In the genomic region with DNA sequence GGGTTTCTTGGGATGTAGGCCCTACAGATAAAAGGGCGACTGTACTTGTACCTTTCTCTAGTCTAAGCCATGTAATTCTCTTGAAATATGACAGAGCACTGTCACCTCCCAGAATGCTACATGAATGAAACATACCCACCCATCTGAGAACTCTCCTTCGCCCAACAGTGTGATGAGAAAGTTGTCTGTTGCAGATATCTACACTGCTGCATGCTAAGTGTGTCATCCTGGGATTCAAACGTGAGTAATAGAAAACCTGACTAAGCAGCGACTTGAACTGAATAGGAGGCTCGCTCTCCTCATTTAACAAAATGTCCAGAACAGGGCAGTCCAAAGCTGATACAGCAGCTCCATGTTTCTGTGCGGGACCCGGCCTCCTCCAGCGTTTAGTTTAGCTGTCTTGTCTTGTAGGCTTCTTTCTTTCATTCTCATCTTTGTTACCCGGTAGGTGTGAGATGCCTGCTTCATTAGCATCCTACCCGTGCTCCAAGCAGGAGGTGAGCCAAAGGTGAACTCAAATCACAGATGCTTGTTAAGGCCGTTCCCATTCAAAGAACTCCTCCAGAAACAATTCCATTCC, we compare ENCODE assay signal across 13 cellular contexts.
DNase-seq lines count a peak whose midpoint lies in the region; ATAC-seq and TF ChIP-seq lines count a peak whose summit lies in the region.
"Had no signal": no experiment of that assay in that cellular context is flagged by ENCODE, and none has a peak within 500 bp of the region (broad histone marks: within the 10 kb centered on the region; RNA-seq: fewer than 3 reads in every experiment).

No MANE protein-coding gene starts in this region.

- DNase-seq in mammary epithelial cell (peak; percentile 39), breast epithelium (ENCODE audit: low spot score in 2 of 2) (no peak), fibroblast of lung (ENCODE audit: low read depth in 2 of 2) (peak; percentile 30 to 77), AML-193 (lab: John Stamatoyannopoulos, UW) (no peak), OCI-M1 (lab: John Stamatoyannopoulos, UW) (no peak)
- DNase-seq: DMS153, foreskin fibroblast, naive B cell, NCI-H510A had no signal

- ATAC-seq in SK-N-SH treated with all-trans-retinoic acid at 6 μM for 48 hours (0 out of 3 replicates have a peak, but pooled peaks have one; percentile 9), HG03571 (IDR thresholded peaks at IDR 0.05; ENCODE audit: unreplicated experiment) (no peak), GM19351 (IDR thresholded peaks at IDR 0.05; ENCODE audit: unreplicated experiment) (no peak)

- TF ChIP-seq POLR2A in breast epithelium (IDR thresholded peaks at IDR 0.05) = no peak

- H3K79me2 ChIP-seq in mammary epithelial cell (ENCODE audit: insufficient read depth, low read length) (no peaks in the 10 kb centered on the region), fibroblast of lung (ENCODE audit: control insufficient read depth, insufficient read depth, low read length) (peaks cover 28% of the 10 kb centered on the region)

- CTCF ChIA-PET in mammary epithelial cell (lab: Charles Lee; ENCODE audit: low non-redundant PET) = no interaction called here

- in situ Hi-C loops in mammary epithelial cell (cut with MboI; ENCODE audit: low sequenced_read_pairs in 2 of 2) = no loop called here

- dilution Hi-C loops in mammary epithelial cell (cut with HindIII; ENCODE audit: low sequenced_read_pairs) = no loop called here

- no peaks in the 10 kb centered on the region for H3K36me3 ChIP-seq in mammary epithelial cell (ENCODE audit: insufficient read depth, low read length)
- no peaks in the 10 kb centered on the region for H3K36me3 ChIP-seq in breast epithelium
- no peaks in the 10 kb centered on the region for H3K36me3 ChIP-seq in fibroblast of lung (ENCODE audit: control insufficient read depth, insufficient read depth, low read length)
- H3K36me3 ChIP-seq: prostate gland had no signal

- H2AFZ ChIP-seq in mammary epithelial cell (ENCODE audit: low read depth, low read length) (no peak overlapping the region), fibroblast of lung (ENCODE audit: low read length) (no peak overlapping the region)

- H4K20me1 ChIP-seq in mammary epithelial cell (ENCODE audit: insufficient read depth, low read length) = no peaks in the 10 kb centered on the region
- H4K20me1 ChIP-seq in fibroblast of lung (ENCODE audit: control insufficient read depth, extremely low read depth, insufficient read depth, low read length) = no peaks in the 10 kb centered on the region

- H3K4me1 ChIP-seq in mammary epithelial cell (ENCODE audit: insufficient read depth, low read length) (peaks cover 23% of the 10 kb centered on the region), breast epithelium (no peaks in the 10 kb centered on the region), fibroblast of lung (ENCODE audit: control insufficient read depth, extremely low read depth, insufficient read depth, low read length) (peaks cover 6% of the 10 kb centered on the region)

- 86% methylated on average over 11 of the region's 11 CpGs for WGBS in mammary epithelial cell (ENCODE audit: low coverage, missing lambda C conversion rate)

- no peak for TF ChIP-seq CTCF in mammary epithelial cell (conservative IDR thresholded peaks at IDR 0.05 in 1 of 2, IDR thresholded peaks at IDR 0.05 in 1 of 2; ENCODE audit: extremely low read depth in 1 of 2, insufficient read depth in 1 of 2, low read depth in 1 of 2, low read length in 2 of 2)
- TF ChIP-seq CTCF in breast epithelium (IDR thresholded peaks at IDR 0.05) = no peak
- no peak for TF ChIP-seq CTCF in fibroblast of lung (conservative IDR thresholded peaks at IDR 0.05 in 1 of 2, IDR thresholded peaks at IDR 0.05 in 1 of 2; ENCODE audit: low read depth in 1 of 2, low read length in 2 of 2)

- H3K27me3 ChIP-seq in mammary epithelial cell (ENCODE audit: insufficient read depth, low read length) (no peaks in the 10 kb centered on the region), breast epithelium (no peaks in the 10 kb centered on the region), fibroblast of lung (ENCODE audit: control insufficient read depth, insufficient read depth, low read length) (no peaks in the 10 kb centered on the region)

- H3K4me2 ChIP-seq in mammary epithelial cell (ENCODE audit: insufficient read depth, low read depth, low read length) = no peak overlapping the region
- no peak overlapping the region for H3K4me2 ChIP-seq in fibroblast of lung (ENCODE audit: extremely low read depth, insufficient read depth, low read length)

- H3K9me3 ChIP-seq in mammary epithelial cell (replicated peaks; ENCODE audit: insufficient read depth, low read length) (no peaks in the 10 kb centered on the region), breast epithelium (no peaks in the 10 kb centered on the region), fibroblast of lung (ENCODE audit: control insufficient read depth, insufficient read depth, low read depth, low read length) (no peaks in the 10 kb centered on the region)
- H3K9me3 ChIP-seq: prostate gland had no signal

- intact Hi-C loops in mammary epithelial cell (cut with micrococcal nuclease) (no loop called here), breast epithelium (cut with DNase I; ENCODE audit: low total_unique reads) (no loop called here)

- no peak overlapping the region for H3K27ac ChIP-seq in mammary epithelial cell (ENCODE audit: insufficient read depth, low read depth, low read length)
- no peak overlapping the region for H3K27ac ChIP-seq in breast epithelium
- no peak overlapping the region for H3K27ac ChIP-seq in fibroblast of lung (ENCODE audit: insufficient read depth, low read length)
- H3K27ac ChIP-seq: prostate gland had no signal

- H3K4me3 ChIP-seq in mammary epithelial cell (replicated peaks in 1 of 3; ENCODE audit: insufficient read depth in 1 of 3, low read depth in 2 of 3, low read length in 3 of 3) (no peak overlapping the region), breast epithelium (no peak overlapping the region), fibroblast of lung (replicated peaks in 1 of 4; ENCODE audit: control extremely low read depth in 1 of 4, insufficient read depth in 1 of 4, low read depth in 3 of 4, low read length in 4 of 4) (no peak overlapping the region)
- H3K4me3 ChIP-seq: prostate gland had no signal

- H3K9ac ChIP-seq in mammary epithelial cell (ENCODE audit: insufficient read depth, low read length) (no peak overlapping the region), fibroblast of lung (ENCODE audit: insufficient read depth, low read length) (no peak overlapping the region)

- no TSS peak for BruUV-seq in mammary epithelial cell (replicated peaks; lab: Mats Ljungman, UMichigan)

TF ChIP-seq in SK-N-SH treated with all-trans-retinoic acid at 6 μM for 48 hours, 23 proteins besides CTCF, POLR2A, EP300 and RAD21:
- no peak for TF ChIP-seq OSR1 (CRISPR knock-in tag; IDR thresholded peaks at IDR 0.05)
- TF ChIP-seq, protein P1, sequence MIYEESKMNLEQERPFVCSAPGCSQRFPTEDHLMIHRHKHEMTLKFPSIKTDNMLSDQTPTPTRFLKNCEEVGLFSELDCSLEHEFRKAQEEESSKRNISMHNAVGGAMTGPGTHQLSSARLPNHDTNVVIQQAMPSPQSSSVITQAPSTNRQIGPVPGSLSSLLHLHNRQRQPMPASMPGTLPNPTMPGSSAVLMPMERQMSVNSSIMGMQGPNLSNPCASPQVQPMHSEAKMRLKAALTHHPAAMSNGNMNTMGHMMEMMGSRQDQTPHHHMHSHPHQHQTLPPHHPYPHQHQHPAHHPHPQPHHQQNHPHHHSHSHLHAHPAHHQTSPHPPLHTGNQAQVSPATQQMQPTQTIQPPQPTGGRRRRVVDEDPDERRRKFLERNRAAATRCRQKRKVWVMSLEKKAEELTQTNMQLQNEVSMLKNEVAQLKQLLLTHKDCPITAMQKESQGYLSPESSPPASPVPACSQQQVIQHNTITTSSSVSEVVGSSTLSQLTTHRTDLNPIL (CRISPR knock-in tag; IDR thresholded peaks at IDR 0.05; ENCODE audit: low read depth) = no peak
- no peak for TF ChIP-seq ZFP30 (CRISPR knock-in tag; IDR thresholded peaks at IDR 0.05)
- TF ChIP-seq, protein P2, sequence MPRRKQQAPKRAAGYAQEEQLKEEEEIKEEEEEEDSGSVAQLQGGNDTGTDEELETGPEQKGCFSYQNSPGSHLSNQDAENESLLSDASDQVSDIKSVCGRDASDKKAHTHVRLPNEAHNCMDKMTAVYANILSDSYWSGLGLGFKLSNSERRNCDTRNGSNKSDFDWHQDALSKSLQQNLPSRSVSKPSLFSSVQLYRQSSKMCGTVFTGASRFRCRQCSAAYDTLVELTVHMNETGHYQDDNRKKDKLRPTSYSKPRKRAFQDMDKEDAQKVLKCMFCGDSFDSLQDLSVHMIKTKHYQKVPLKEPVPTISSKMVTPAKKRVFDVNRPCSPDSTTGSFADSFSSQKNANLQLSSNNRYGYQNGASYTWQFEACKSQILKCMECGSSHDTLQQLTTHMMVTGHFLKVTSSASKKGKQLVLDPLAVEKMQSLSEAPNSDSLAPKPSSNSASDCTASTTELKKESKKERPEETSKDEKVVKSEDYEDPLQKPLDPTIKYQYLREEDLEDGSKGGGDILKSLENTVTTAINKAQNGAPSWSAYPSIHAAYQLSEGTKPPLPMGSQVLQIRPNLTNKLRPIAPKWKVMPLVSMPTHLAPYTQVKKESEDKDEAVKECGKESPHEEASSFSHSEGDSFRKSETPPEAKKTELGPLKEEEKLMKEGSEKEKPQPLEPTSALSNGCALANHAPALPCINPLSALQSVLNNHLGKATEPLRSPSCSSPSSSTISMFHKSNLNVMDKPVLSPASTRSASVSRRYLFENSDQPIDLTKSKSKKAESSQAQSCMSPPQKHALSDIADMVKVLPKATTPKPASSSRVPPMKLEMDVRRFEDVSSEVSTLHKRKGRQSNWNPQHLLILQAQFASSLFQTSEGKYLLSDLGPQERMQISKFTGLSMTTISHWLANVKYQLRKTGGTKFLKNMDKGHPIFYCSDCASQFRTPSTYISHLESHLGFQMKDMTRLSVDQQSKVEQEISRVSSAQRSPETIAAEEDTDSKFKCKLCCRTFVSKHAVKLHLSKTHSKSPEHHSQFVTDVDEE (CRISPR knock-in tag; IDR thresholded peaks at IDR 0.05) = no peak
- TF ChIP-seq ARNTL (CRISPR knock-in tag; IDR thresholded peaks at IDR 0.05; ENCODE audit: borderline replicate concordance, low read depth) = no peak
- TF ChIP-seq ZNF565 (CRISPR knock-in tag; conservative IDR thresholded peaks at IDR 0.05; ENCODE audit: low read depth) = no peak
- TF ChIP-seq GLIS3 (CRISPR knock-in tag; IDR thresholded peaks at IDR 0.05) = no peak
- no peak for TF ChIP-seq ZNF70 (CRISPR knock-in tag; IDR thresholded peaks at IDR 0.05)
- TF ChIP-seq ZFP3 (CRISPR knock-in tag; IDR thresholded peaks at IDR 0.05) = no peak
- no peak for TF ChIP-seq ZNF8 (CRISPR knock-in tag; IDR thresholded peaks at IDR 0.05)

Comparison
In these comparisons a context has a peak if more than half of its experiments do, and no peak if none do; other contexts are left out.
1. DNase-seq: peak in mammary epithelial cell (single experiment) and fibroblast of lung (2 of 2); none in breast epithelium (0 of 2), AML-193 (0 of 2) and OCI-M1 (single experiment).